Comparison of ENCODE assay signal across 17 cellular contexts in the genomic region with DNA sequence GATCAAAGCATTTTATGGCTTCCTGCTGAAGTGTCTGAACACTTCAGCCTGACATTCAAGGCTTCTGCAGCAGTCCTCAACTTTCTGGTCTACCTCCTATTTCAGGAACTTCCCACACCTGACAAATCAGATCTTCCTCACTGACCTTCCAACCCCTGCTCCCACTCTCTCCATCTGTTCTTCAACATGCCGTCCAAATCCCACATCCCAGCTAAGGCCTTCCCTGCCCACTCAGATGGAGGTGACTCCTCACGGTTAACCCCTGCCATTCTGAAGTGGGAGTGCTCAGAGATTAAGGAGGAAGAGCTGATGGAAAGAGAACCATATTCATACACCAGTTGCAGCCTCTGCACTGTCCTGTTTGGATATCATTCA.
A peak's percentile ranks its signal among the peaks of the same experiment; 100 is the strongest.
DNase-seq lines count a peak whose midpoint lies in the region; ATAC-seq and TF ChIP-seq lines count a peak whose summit lies in the region.
"Had no signal": no experiment of that assay in that cellular context is flagged by ENCODE, and none has a peak within 500 bp of the region (broad histone marks: within the 10 kb centered on the region; RNA-seq: fewer than 3 reads in every experiment).

No MANE protein-coding gene starts in this region.

- H3K9me3 Mint-ChIP-seq in CD4-positive, CD25-positive, alpha-beta regulatory T cell: peaks cover 0 to 3% (median 0%) of the 10 kb centered on the region in 7 donors
- peaks cover 15% of the 10 kb centered on the region for H3K9me3 Mint-ChIP-seq in nephron
- H3K9me3 Mint-ChIP-seq in endothelial cell (ENCODE audit: unreplicated experiment): no peaks in the 10 kb centered on the region

- H3K9ac ChIP-seq in DND-41 (ENCODE audit: low read depth, low read length) (no peak overlapping the region), adipocyte (ENCODE audit: low read length) (no peak overlapping the region)
- H3K9ac ChIP-seq: BLaER1 had no signal

- H3K4me2 ChIP-seq in DND-41 (ENCODE audit: insufficient read depth, low read length): no peak overlapping the region
- H3K4me2 ChIP-seq: BLaER1 had no signal

- no peaks in the 10 kb centered on the region for H3K79me2 ChIP-seq in DND-41 (ENCODE audit: insufficient read depth, low read length)

- peak overlapping the region; percentile 10; the same call in 1 of the 2 replicates for H2AFZ ChIP-seq in DND-41 (ENCODE audit: low read depth, low read length)

- H3K27me3 ChIP-seq in CD4-positive, CD25-positive, alpha-beta regulatory T cell (ENCODE audit: control insufficient read depth, insufficient read depth, low read length): no peaks in the 10 kb centered on the region
- H3K27me3 ChIP-seq in DND-41 (ENCODE audit: insufficient read depth, low read length, poor library complexity): no peaks in the 10 kb centered on the region
- no peaks in the 10 kb centered on the region for H3K27me3 ChIP-seq in adipocyte (replicated peaks; ENCODE audit: control insufficient read depth, insufficient read depth, low read length)
- H3K27me3 ChIP-seq: BLaER1, foreskin keratinocyte, pancreas had no signal

- H3K4me3 ChIP-seq in CD4-positive, CD25-positive, alpha-beta regulatory T cell (ENCODE audit: low read depth, low read length): no peak overlapping the region
- H3K4me3 ChIP-seq in DND-41 (ENCODE audit: low read depth in 1 of 2, low read length in 2 of 2) (no peak overlapping the region), adipocyte (ENCODE audit: low read length) (peak overlapping the region; percentile 25)
- H3K4me3 ChIP-seq: BLaER1, pancreas had no signal

- peaks cover 5% of the 10 kb centered on the region for H3K36me3 Mint-ChIP-seq in CD4-positive, CD25-positive, alpha-beta regulatory T cell
- H3K36me3 Mint-ChIP-seq in nephron (ENCODE audit: low read depth) (peaks cover 5% of the 10 kb centered on the region), endothelial cell (ENCODE audit: low read depth, unreplicated experiment) (peaks cover 4% of the 10 kb centered on the region)

- peaks cover 52% of the 10 kb centered on the region for H3K4me1 ChIP-seq in CD4-positive, CD25-positive, alpha-beta regulatory T cell (ENCODE audit: control insufficient read depth, insufficient read depth, low read length, poor library complexity, severe bottlenecking)
- H3K4me1 ChIP-seq in DND-41 (ENCODE audit: insufficient read depth, low read length): peaks cover 7% of the 10 kb centered on the region
- peaks cover 50% of the 10 kb centered on the region for H3K4me1 ChIP-seq in adipocyte (ENCODE audit: control insufficient read depth, insufficient read depth, low read length)
- H3K4me1 ChIP-seq: foreskin keratinocyte had no signal

- peak in 1 of 3 donors; percentile 40 for DNase-seq in CD4-positive, CD25-positive, alpha-beta regulatory T cell
- DNase-seq in DND-41: no peak
- DNase-seq in adipocyte (ENCODE audit: low read depth): no peak
- no peak for DNase-seq in endothelial cell (ENCODE audit: low spot score)
- no peak for DNase-seq in DMS79 (lab: John Stamatoyannopoulos, UW)
- DNase-seq in activated T-cell treated with anti-CD3 and anti-CD28 coated beads for 4 hours: no peak
- DNase-seq: activated CD4-positive, alpha-beta T cell treated with anti-CD3 and anti-CD28 coated beads, Interleukin-2, amount 50 U/mL, for 1 hour; activated effector memory CD4-positive, alpha-beta T cell treated with Interleukin-2 at 50 U/mL for 16 hours; foreskin keratinocyte; NCI-H2029 treated with DMSO at 0.1 percent for 48 hours; NCI-H526 treated with DMSO at 0.1 percent for 48 hours; pancreas; stimulated activated CD4-positive, alpha-beta T cell treated with anti-CD3 and anti-CD28 coated beads, Interleukin-12 subunit alpha, Interleukin-12 subunit beta, amount 100 ng/mL, for 4 hours; SW 1271 had no signal

- no peaks in the 10 kb centered on the region for H3K27me3 Mint-ChIP-seq in CD4-positive, CD25-positive, alpha-beta regulatory T cell
- peaks cover 5% of the 10 kb centered on the region for H3K27me3 Mint-ChIP-seq in nephron (ENCODE audit: low read depth)
- peaks cover 2% of the 10 kb centered on the region for H3K27me3 Mint-ChIP-seq in endothelial cell (ENCODE audit: unreplicated experiment)

- H3K27ac Mint-ChIP-seq in CD4-positive, CD25-positive, alpha-beta regulatory T cell: peak overlapping the region; percentile 34 to 93 (median 65)
- peak overlapping the region in 2 of 3 experiments; percentile 71 to 96 for H3K27ac Mint-ChIP-seq in nephron
- H3K27ac Mint-ChIP-seq in endothelial cell (ENCODE audit: unreplicated experiment): no peak overlapping the region

- peaks cover 14 to 58% (median 37%) of the 10 kb centered on the region in 4 donors for H3K4me1 Mint-ChIP-seq in CD4-positive, CD25-positive, alpha-beta regulatory T cell
- peaks cover 54% of the 10 kb centered on the region for H3K4me1 Mint-ChIP-seq in nephron
- H3K4me1 Mint-ChIP-seq in endothelial cell (ENCODE audit: unreplicated experiment): peaks cover 5% of the 10 kb centered on the region

- no peaks in the 10 kb centered on the region for H4K20me1 ChIP-seq in DND-41 (ENCODE audit: insufficient read depth, low read length)
- H4K20me1 ChIP-seq: BLaER1 had no signal

- no peaks in the 10 kb centered on the region for H3K9me3 ChIP-seq in CD4-positive, CD25-positive, alpha-beta regulatory T cell (ENCODE audit: control insufficient read depth in 2 of 2, low read length in 2 of 2)
- peaks cover 11% of the 10 kb centered on the region for H3K9me3 ChIP-seq in DND-41 (ENCODE audit: insufficient read depth, low read length, severe bottlenecking)
- peaks cover 7% of the 10 kb centered on the region for H3K9me3 ChIP-seq in adipocyte (ENCODE audit: control insufficient read depth, low read length)
- H3K9me3 ChIP-seq: pancreas had no signal

- peak overlapping the region; percentile 11 to 81 (median 34) for H3K4me3 Mint-ChIP-seq in CD4-positive, CD25-positive, alpha-beta regulatory T cell
- no peak overlapping the region for H3K4me3 Mint-ChIP-seq in nephron
- H3K4me3 Mint-ChIP-seq in endothelial cell (ENCODE audit: unreplicated experiment): no peak overlapping the region

- ATAC-seq in CD4-positive, CD25-positive, alpha-beta regulatory T cell (ENCODE audit: low read depth in 2 of 2): no peak
- ATAC-seq in DND-41 (ENCODE audit: insufficient read depth, low read depth): 0 out of 3 replicates have a peak, but pooled peaks have one; percentile 48
- no peak for ATAC-seq in GM19351 (IDR thresholded peaks at IDR 0.05; ENCODE audit: unreplicated experiment)
- ATAC-seq: foreskin keratinocyte had no signal

- no peak overlapping the region for H3K27ac ChIP-seq in CD4-positive, CD25-positive, alpha-beta regulatory T cell (ENCODE audit: insufficient read depth, low read length, poor library complexity, severe bottlenecking)
- no peak overlapping the region for H3K27ac ChIP-seq in DND-41 (ENCODE audit: low read length)
- H3K27ac ChIP-seq: BLaER1, foreskin keratinocyte, pancreas had no signal

- TF ChIP-seq CTCF in DND-41 (IDR thresholded peaks at IDR 0.05; ENCODE audit: borderline replicate concordance, extremely low read depth, low read length, poor library complexity, severe bottlenecking) (no peak), nephron (IDR thresholded peaks at IDR 0.05; ENCODE audit: unreplicated experiment in 3 of 3) (no peak), endothelial cell (IDR thresholded peaks at IDR 0.05; ENCODE audit: unreplicated experiment) (no peak)

- no peaks in the 10 kb centered on the region for H3K36me3 ChIP-seq in CD4-positive, CD25-positive, alpha-beta regulatory T cell (ENCODE audit: control insufficient read depth, insufficient read depth, low read length)
- H3K36me3 ChIP-seq in DND-41 (ENCODE audit: insufficient read depth, low read length) (no peaks in the 10 kb centered on the region), adipocyte (ENCODE audit: control insufficient read depth, insufficient read depth, low read length, severe bottlenecking) (no peaks in the 10 kb centered on the region)
- H3K36me3 ChIP-seq: BLaER1, pancreas had no signal

Comparison
In these comparisons a context has a peak if more than half of its experiments do, and no peak if none do; other contexts are left out.
1. H3K4me3 Mint-ChIP-seq: peak in CD4-positive, CD25-positive, alpha-beta regulatory T cell (4 of 4); none in nephron (0 of 3) and endothelial cell (single experiment).